ENCODE assay signal across 30 cellular contexts in the genomic region with DNA sequence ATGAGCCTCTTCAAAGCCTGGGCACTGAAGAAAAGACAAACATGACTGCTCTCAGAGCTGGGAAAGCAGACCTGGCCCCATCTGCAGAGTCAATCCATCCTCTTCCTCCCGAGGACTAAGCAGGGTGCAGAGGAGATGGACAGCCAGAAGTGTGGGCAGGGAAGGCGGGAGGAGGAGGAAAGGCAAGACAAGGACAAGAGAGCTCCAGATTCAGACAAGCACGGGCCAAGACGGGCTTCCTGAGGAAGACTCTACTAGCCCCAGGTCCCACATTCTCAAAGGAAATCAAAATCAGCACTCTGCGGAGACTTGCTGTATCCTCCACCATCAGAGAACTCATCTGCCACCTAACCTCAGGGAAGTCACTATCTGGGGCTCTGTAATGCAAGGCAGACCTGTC. TPM values are rescaled to one million over a fixed set of nuclear protein-coding genes. Genes with fewer than 3 reads are reported as not detected.
"Had no signal": no experiment of that assay in that cellular context is flagged by ENCODE, and none has a peak within 500 bp of the region (broad histone marks: within the 10 kb centered on the region; RNA-seq: fewer than 3 reads in every experiment).

No MANE protein-coding gene starts in this region.

- H3K36me3 Mint-ChIP-seq: mesothelial cell of epicardium; natural killer cell treated with Interleukin-12 subunit alpha and Interleukin-12 subunit beta and Interleukin-15 and Interleukin-18, amount 100 ng/mL, for 72 hours; stimulated activated naive B cell treated with anti-CD40 and anti-IgM and Interleukin-4, amounts not matched to agents 10 μg/mL and 1 μg/mL and 100 μg/mL, for 72 hours had no signal

- H3K9me3 ChIP-seq: heart right ventricle, pancreas, prostate gland, stomach, testis, thyroid gland, transverse colon, upper lobe of left lung had no signal

- H3K27me3 ChIP-seq: testis, thyroid gland, transverse colon, upper lobe of left lung had no signal

- DNase-seq: heart right ventricle; kidney glomerular epithelial cell; left cardiac atrium; mesendoderm; naive thymus-derived CD4-positive, alpha-beta T cell; nucleus accumbens; pancreas; posterior cingulate gyrus; retina; right cardiac atrium; stimulated activated CD4-positive, alpha-beta T cell treated with anti-CD3 and anti-CD28 coated beads, Interleukin-12 subunit alpha, Interleukin-12 subunit beta, amount 100 ng/mL, for 4 hours; stimulated activated CD4-positive, alpha-beta T cell treated with anti-CD3 and anti-CD28 coated beads, Interleukin-15, amount 100 ng/mL, for 24 hours; stimulated activated CD4-positive, alpha-beta T cell treated with anti-CD3 and anti-CD28 coated beads, Interleukin-2, amount 100 ng/mL, for 24 hours; stimulated activated CD4-positive, alpha-beta T cell treated with anti-CD3 and anti-CD28 coated beads, Interleukin-4, amount 100 ng/mL, for 1 hour; stimulated activated naive B cell treated with anti-CD40 and anti-IgM and Interleukin-4, amounts not matched to agents 10 μg/mL and 1 μg/mL and 100 μg/mL, for 72 hours; stimulated activated naive CD8-positive, alpha-beta T cell treated with anti-CD3 and anti-CD28 coated beads, Interleukin-15, Interleukin-2, amounts not matched to agents 100 U/mL and 50 U/mL, for 24 hours; stomach; testis; thyroid gland; transverse colon; upper lobe of left lung had no signal

- H3K36me3 ChIP-seq: heart right ventricle, pancreas, prostate gland, stomach, thyroid gland, transverse colon, upper lobe of left lung had no signal

- H3K4me1 ChIP-seq: heart right ventricle, pancreas, prostate gland, testis, thyroid gland, transverse colon had no signal

- H3K4me3 Mint-ChIP-seq: mesothelial cell of epicardium; naive thymus-derived CD4-positive, alpha-beta T cell; natural killer cell treated with Interleukin-12 subunit alpha and Interleukin-12 subunit beta and Interleukin-15 and Interleukin-18, amount 100 ng/mL, for 72 hours; stimulated activated naive B cell treated with anti-CD40 and anti-IgM and Interleukin-4, amounts not matched to agents 10 μg/mL and 1 μg/mL and 100 μg/mL, for 72 hours had no signal

- H3K27ac Mint-ChIP-seq: mesothelial cell of epicardium; naive thymus-derived CD4-positive, alpha-beta T cell; natural killer cell treated with Interleukin-12 subunit alpha and Interleukin-12 subunit beta and Interleukin-15 and Interleukin-18, amount 100 ng/mL, for 72 hours; stimulated activated naive B cell treated with anti-CD40 and anti-IgM and Interleukin-4, amounts not matched to agents 10 μg/mL and 1 μg/mL and 100 μg/mL, for 72 hours had no signal

- ATAC-seq: heart right ventricle; left cardiac atrium; left lobe of liver; naive thymus-derived CD4-positive, alpha-beta T cell; natural killer cell treated with Interleukin-12 subunit alpha and Interleukin-12 subunit beta and Interleukin-15 and Interleukin-18, amount 100 ng/mL, for 72 hours; pancreas; right cardiac atrium; sciatic nerve; stimulated activated naive B cell treated with anti-CD40 and anti-IgM and Interleukin-4, amounts not matched to agents 10 μg/mL and 1 μg/mL and 100 μg/mL, for 72 hours; stimulated activated naive CD8-positive, alpha-beta T cell treated with anti-CD3 and anti-CD28 coated beads, Interleukin-15, Interleukin-2, amounts not matched to agents 100 U/mL and 50 U/mL, for 24 hours had no signal

- H3K4me3 ChIP-seq: heart right ventricle, hepatocyte, lung, pancreas, prostate gland, skin epidermis, stomach, testis, thyroid gland, transverse colon, upper lobe of left lung had no signal

- H3K27ac ChIP-seq: heart right ventricle, hepatocyte, pancreas, prostate gland, skin epidermis, stomach, testis, thyroid gland, transverse colon, upper lobe of left lung had no signal

- H3K9me3 Mint-ChIP-seq: mesothelial cell of epicardium; natural killer cell treated with Interleukin-12 subunit alpha and Interleukin-12 subunit beta and Interleukin-15 and Interleukin-18, amount 100 ng/mL, for 72 hours had no signal

RNA-seq across cellular contexts. Expression of a gene that starts 28.5 kb away (rescaled TPM):
- total RNA-seq: myocyte; naive thymus-derived CD4-positive, alpha-beta T cell; natural killer cell treated with Interleukin-12 subunit alpha and Interleukin-12 subunit beta and Interleukin-15 and Interleukin-18, amount 100 ng/mL, for 72 hours; transverse colon had no signal
